22 cellular contexts compared by ENCODE assay signal in the genomic region with DNA sequence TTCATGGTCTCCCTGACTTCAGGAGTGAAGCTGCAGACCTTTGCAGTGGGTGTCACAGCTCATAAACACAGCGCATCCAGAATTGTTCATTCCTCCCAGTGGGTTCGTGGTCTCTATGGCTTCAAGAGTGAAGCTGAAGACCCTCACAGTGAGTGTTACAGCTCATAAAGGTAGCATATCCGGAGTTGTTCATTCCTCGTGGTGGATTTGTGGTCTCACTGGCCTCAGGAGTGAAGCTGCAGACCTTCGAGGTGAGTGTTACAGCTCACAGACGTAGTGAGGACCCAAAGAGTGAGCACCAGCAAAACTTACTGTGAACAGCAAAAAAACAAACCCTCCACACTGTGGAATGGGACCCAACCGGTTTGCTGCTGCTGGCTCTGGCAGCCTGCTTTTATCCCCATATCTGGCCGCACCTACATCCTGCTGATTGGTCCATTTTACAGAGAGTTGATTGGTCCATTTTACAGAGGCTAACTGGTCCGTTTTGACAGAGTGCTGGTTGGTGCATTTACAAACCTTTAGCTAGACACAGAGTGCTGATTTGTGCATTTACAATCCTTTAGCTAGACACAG.
"Had no signal": no experiment of that assay in that cellular context is flagged by ENCODE, and none has a peak within 500 bp of the region (broad histone marks: within the 10 kb centered on the region; RNA-seq: fewer than 3 reads in every experiment).

No MANE protein-coding gene starts in this region.

- H3K27me3 Mint-ChIP-seq: activated CD4-positive, alpha-beta memory T cell treated with anti-CD3 and anti-CD28 coated beads, Interleukin-2, amount 10 ng/mL, durations not matched to agents 7 days and 5 days; activated naive CD8-positive, alpha-beta T cell treated with anti-CD3 and anti-CD28 coated beads, Interleukin-2, amount 50 U/mL, for 24 hours; stimulated activated naive CD8-positive, alpha-beta T cell treated with anti-CD3 and anti-CD28 coated beads, Interleukin-15, Interleukin-2, amounts not matched to agents 100 ng/mL and 50 ng/mL, for 24 hours; T-helper 17 cell had no signal

- H3K27ac ChIP-seq: foreskin keratinocyte, left lung, prostate gland, right atrium auricular region, uterus had no signal

- H3K4me1 Mint-ChIP-seq: activated CD4-positive, alpha-beta memory T cell treated with anti-CD3 and anti-CD28 coated beads, Interleukin-2, amount 10 ng/mL, durations not matched to agents 7 days and 5 days; activated naive CD8-positive, alpha-beta T cell treated with anti-CD3 and anti-CD28 coated beads, Interleukin-2, amount 50 U/mL, for 24 hours; mesothelial cell of epicardium; nephron; T-helper 17 cell had no signal

- ATAC-seq: activated naive CD8-positive, alpha-beta T cell treated with anti-CD3 and anti-CD28 coated beads, Interleukin-2, amount 50 U/mL, for 24 hours; foreskin keratinocyte; left lung; T-helper 17 cell had no signal

- H3K9me3 Mint-ChIP-seq: activated naive CD8-positive, alpha-beta T cell treated with anti-CD3 and anti-CD28 coated beads, Interleukin-2, amount 50 U/mL, for 24 hours; mesothelial cell of epicardium; stimulated activated naive CD8-positive, alpha-beta T cell treated with anti-CD3 and anti-CD28 coated beads, Interleukin-15, Interleukin-2, amounts not matched to agents 100 ng/mL and 50 ng/mL, for 24 hours had no signal

- H3K36me3 ChIP-seq: left lung, prostate gland, right atrium auricular region, tibial nerve, uterus had no signal

- DNase-seq: activated CD4-positive, alpha-beta memory T cell treated with anti-CD3 and anti-CD28 coated beads, Interleukin-2, amount 10 ng/mL, durations not matched to agents 7 days and 5 days; activated CD4-positive, alpha-beta T cell treated with anti-CD3 and anti-CD28 coated beads for 48 hours; activated gamma-delta T cell; activated naive CD4-positive, alpha-beta T cell treated with anti-CD3 and anti-CD28 coated beads, Interleukin-2, amount 50 U/mL, for 16 hours; activated naive CD8-positive, alpha-beta T cell treated with anti-CD3 and anti-CD28 coated beads, Interleukin-2, amount 50 U/mL, for 24 hours; activated T-cell treated with anti-CD3 and anti-CD28 coated beads for 4 hours; effector CD4-positive, alpha-beta T cell; foreskin keratinocyte; nucleus accumbens; stimulated activated CD4-positive, alpha-beta T cell treated with anti-CD3 and anti-CD28 coated beads, Interleukin-12 subunit alpha, Interleukin-12 subunit beta, amount 100 ng/mL, for 4 hours; substantia nigra; SW 1271; T-helper 17 cell had no signal

- H3K4me3 ChIP-seq: left lung, lung, prostate gland, right atrium auricular region, tibial nerve, uterus had no signal

- H3K36me3 Mint-ChIP-seq: mesothelial cell of epicardium had no signal

- H3K4me3 Mint-ChIP-seq: activated CD4-positive, alpha-beta memory T cell treated with anti-CD3 and anti-CD28 coated beads, Interleukin-2, amount 10 ng/mL, durations not matched to agents 7 days and 5 days; activated naive CD8-positive, alpha-beta T cell treated with anti-CD3 and anti-CD28 coated beads, Interleukin-2, amount 50 U/mL, for 24 hours; mesothelial cell of epicardium; nephron; stimulated activated naive CD8-positive, alpha-beta T cell treated with anti-CD3 and anti-CD28 coated beads, Interleukin-15, Interleukin-2, amounts not matched to agents 100 ng/mL and 50 ng/mL, for 24 hours; T-helper 17 cell had no signal

- H3K27me3 ChIP-seq: foreskin keratinocyte, left lung, right atrium auricular region, tibial nerve, uterus had no signal

- H3K9me3 ChIP-seq: left lung, prostate gland, right atrium auricular region, uterus had no signal

- H3K27ac Mint-ChIP-seq: activated CD4-positive, alpha-beta memory T cell treated with anti-CD3 and anti-CD28 coated beads, Interleukin-2, amount 10 ng/mL, durations not matched to agents 7 days and 5 days; activated naive CD8-positive, alpha-beta T cell treated with anti-CD3 and anti-CD28 coated beads, Interleukin-2, amount 50 U/mL, for 24 hours; mesothelial cell of epicardium; nephron; stimulated activated naive CD8-positive, alpha-beta T cell treated with anti-CD3 and anti-CD28 coated beads, Interleukin-15, Interleukin-2, amounts not matched to agents 100 ng/mL and 50 ng/mL, for 24 hours; T-helper 17 cell had no signal

- H3K4me1 ChIP-seq: foreskin keratinocyte, left lung, prostate gland, right atrium auricular region, tibial nerve, uterus had no signal
